ENCODE assay signal across 8 cellular contexts in the genomic region with DNA sequence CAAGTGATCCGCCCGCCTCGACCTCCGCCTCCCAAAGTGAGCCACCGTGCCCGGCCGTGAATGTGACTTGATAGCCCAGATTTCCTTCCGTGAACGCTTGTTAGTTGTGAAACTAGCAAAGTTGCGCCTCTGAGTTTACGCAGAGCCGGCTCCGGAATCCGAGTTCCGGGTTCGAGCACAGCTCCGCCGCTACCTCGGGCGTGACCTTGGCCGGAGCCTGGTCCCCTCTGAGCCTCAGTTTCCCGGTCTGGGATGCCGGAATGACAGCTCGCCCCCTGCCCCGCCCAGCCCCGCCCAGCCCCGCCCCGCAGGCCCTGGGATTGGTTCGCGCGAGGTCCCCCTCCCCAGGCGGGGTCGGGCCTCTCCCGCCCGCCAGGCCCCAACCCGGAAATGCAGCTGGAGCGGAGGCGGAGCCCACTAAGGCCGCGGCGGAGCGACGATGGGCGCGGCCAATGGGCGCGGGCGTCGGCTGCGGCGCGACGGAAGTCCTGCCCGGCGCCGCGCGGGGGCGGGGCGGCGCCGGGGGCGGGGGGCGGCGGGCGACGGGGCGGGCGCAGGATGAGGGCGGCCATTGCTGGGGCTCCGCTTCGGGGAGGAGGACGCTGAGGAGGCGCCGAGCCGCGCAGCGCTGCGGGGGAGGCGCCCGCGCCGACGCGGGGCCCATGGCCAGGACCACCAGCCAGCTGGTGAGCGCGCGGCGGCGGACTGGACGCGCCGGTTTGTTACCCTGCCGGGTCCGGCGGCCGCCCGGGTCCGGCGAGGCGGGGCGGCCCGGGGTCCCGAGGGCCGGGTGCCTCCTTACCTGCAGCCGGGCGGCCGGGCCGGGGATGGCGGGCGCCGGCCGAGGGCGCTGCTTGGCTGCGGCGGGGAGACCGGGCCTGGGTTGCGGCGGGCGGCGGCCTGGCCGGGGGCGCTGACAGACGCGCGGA.
DNase-seq lines count a peak whose midpoint lies in the region; ATAC-seq and TF ChIP-seq lines count a peak whose summit lies in the region.

A gene (plus strand): TSS at position 571 of the 929 bp plus-strand sequence. CDS start 92 bp downstream, at position 663.

- TF ChIP-seq POLR2A in GM19099 (IDR thresholded peaks at IDR 0.05; ENCODE audit: extremely low read depth, insufficient read length, low read depth): peak; percentile 68

- peak; percentile 94 for DNase-seq in AG10803 (ENCODE audit: low read depth)
- peak; percentile 83 for DNase-seq in NCI-H446 treated with DMSO at 0.1 percent for 48 hours (lab: John Stamatoyannopoulos, UW)
- peak; percentile 93 for DNase-seq in activated CD4-positive, alpha-beta T cell treated with anti-CD3 and anti-CD28 coated beads for 1 hour
- peak; percentile 67 to 80 for DNase-seq in cerebellar nuclear complex (lab: John Stamatoyannopoulos, UW)
- peak; percentile 74 for DNase-seq in kidney glomerular epithelial cell (lab: John Stamatoyannopoulos, UW)
- peak; percentile 87 to 91 for DNase-seq in stimulated activated CD4-positive, alpha-beta T cell treated with anti-CD3 and anti-CD28 coated beads, Interleukin-15, amount 100 ng/mL, for 48 hours (ENCODE audit: low read depth in 2 of 2)

- ATAC-seq in HG03378 (IDR thresholded peaks at IDR 0.05; ENCODE audit: unreplicated experiment): peak; percentile 45

- TF ChIP-seq CTCF in AG10803 (conservative IDR thresholded peaks at IDR 0.05; ENCODE audit: low read length): no peak

- H3K4me3 ChIP-seq in AG10803 (ENCODE audit: low read length): peak within 1 kb of the TSS; percentile 76

Comparison
In these comparisons a context has a peak if more than half of its experiments do, and no peak if none do; other contexts are left out.
1. Peak in every context shown above with its lines: DNase-seq, ATAC-seq and H3K4me3 ChIP-seq.